ENCODE assay signal across 35 cellular contexts in genomic region chrX:128601706-128602105, GRCh38.
"Had no signal": no experiment of that assay in that cellular context is flagged by ENCODE, and none has a peak within 500 bp of the region (broad histone marks: within the 10 kb centered on the region; RNA-seq: fewer than 3 reads in every experiment).

No MANE protein-coding gene starts in this region.

- H3K27ac Mint-ChIP-seq: activated B cell treated with CpG ODN at 0.5 μM for 24 hours; activated CD4-positive, alpha-beta memory T cell treated with anti-CD3 and anti-CD28 coated beads for 36 hours; activated CD4-positive, alpha-beta T cell treated with anti-CD3 and anti-CD28 coated beads, Interleukin-2, amount 10 ng/mL, durations not matched to agents 24 days and 14 days; activated CD8-positive, alpha-beta T cell treated with anti-CD3 and anti-CD28 coated beads for 36 hours; activated naive CD4-positive, alpha-beta T cell treated with anti-CD3 and anti-CD28 coated beads for 36 hours; activated naive CD4-positive, alpha-beta T cell treated with anti-CD3 and anti-CD28 coated beads, Interleukin-2, amount 50 U/mL, for 72 hours; activated naive CD8-positive, alpha-beta T cell treated with anti-CD3 and anti-CD28 coated beads for 36 hours; activated T-cell treated with anti-CD3 and anti-CD28 coated beads, Interleukin-2, amount 50 U/mL, for 72 hours; activated T-helper 1 cell treated with anti-CD3 and anti-CD28 coated beads, Interleukin-12 subunit alpha, Interleukin-12 subunit beta, Interleukin-2, Interleukin-4 antibody, amounts not matched to agents 30 ng/mL and 10 ng/mL and 1 ng/mL, durations not matched to agents 14 hours and 24 hours and 36 hours; activated T-helper 17 cell treated with anti-CD3 and anti-CD28 coated beads, Interleukin-2, amount 50 U/mL, for 72 hours; brain; T-cell; T-helper 17 cell had no signal

- H3K4me1 ChIP-seq: adrenal gland had no signal

- H3K4me3 Mint-ChIP-seq: activated B cell treated with CpG ODN at 0.5 μM for 24 hours; activated CD4-positive, alpha-beta memory T cell treated with anti-CD3 and anti-CD28 coated beads for 36 hours; activated CD4-positive, alpha-beta T cell treated with anti-CD3 and anti-CD28 coated beads, Interleukin-2, amount 10 ng/mL, durations not matched to agents 24 days and 14 days; activated CD8-positive, alpha-beta T cell treated with anti-CD3 and anti-CD28 coated beads for 36 hours; activated naive CD4-positive, alpha-beta T cell treated with anti-CD3 and anti-CD28 coated beads for 36 hours; activated naive CD8-positive, alpha-beta T cell treated with anti-CD3 and anti-CD28 coated beads for 36 hours; activated T-cell treated with anti-CD3 and anti-CD28 coated beads, Interleukin-2, amount 50 U/mL, for 4 hours; activated T-cell treated with anti-CD3 and anti-CD28 coated beads, Interleukin-2, amount 50 U/mL, for 72 hours; activated T-helper 1 cell treated with anti-CD3 and anti-CD28 coated beads, Interleukin-12 subunit alpha, Interleukin-12 subunit beta, Interleukin-2, Interleukin-4 antibody, amounts not matched to agents 30 ng/mL and 10 ng/mL and 1 ng/mL, durations not matched to agents 14 hours and 24 hours and 36 hours; activated T-helper 17 cell treated with anti-CD3 and anti-CD28 coated beads, Interleukin-2, amount 50 U/mL, for 72 hours; brain; central memory CD8-positive, alpha-beta T cell; T-cell; T-helper 17 cell had no signal

- H3K27me3 Mint-ChIP-seq: activated B cell treated with CpG ODN at 0.5 μM for 24 hours; activated CD4-positive, alpha-beta memory T cell treated with anti-CD3 and anti-CD28 coated beads for 36 hours; activated CD4-positive, alpha-beta T cell treated with anti-CD3 and anti-CD28 coated beads, Interleukin-2, amount 10 ng/mL, durations not matched to agents 24 days and 14 days; activated CD8-positive, alpha-beta T cell treated with anti-CD3 and anti-CD28 coated beads for 36 hours; activated naive CD8-positive, alpha-beta T cell treated with anti-CD3 and anti-CD28 coated beads for 36 hours; activated T-helper 17 cell treated with anti-CD3 and anti-CD28 coated beads, Interleukin-2, amount 50 U/mL, for 72 hours; brain; central memory CD8-positive, alpha-beta T cell; T-helper 17 cell had no signal

- H3K9me3 Mint-ChIP-seq: activated B cell treated with CpG ODN at 0.5 μM for 24 hours; activated CD4-positive, alpha-beta memory T cell treated with anti-CD3 and anti-CD28 coated beads for 36 hours; activated CD4-positive, alpha-beta T cell treated with anti-CD3 and anti-CD28 coated beads, Interleukin-2, amount 10 ng/mL, durations not matched to agents 24 days and 14 days; activated CD8-positive, alpha-beta T cell treated with anti-CD3 and anti-CD28 coated beads for 36 hours; activated naive CD4-positive, alpha-beta T cell treated with anti-CD3 and anti-CD28 coated beads for 36 hours; activated naive CD8-positive, alpha-beta T cell treated with anti-CD3 and anti-CD28 coated beads for 36 hours; activated T-cell treated with anti-CD3 and anti-CD28 coated beads, Interleukin-2, amount 50 U/mL, for 4 hours; activated T-cell treated with anti-CD3 and anti-CD28 coated beads, Interleukin-2, amount 50 U/mL, for 72 hours; activated T-helper 1 cell treated with anti-CD3 and anti-CD28 coated beads, Interleukin-12 subunit alpha, Interleukin-12 subunit beta, Interleukin-2, Interleukin-4 antibody, amounts not matched to agents 30 ng/mL and 10 ng/mL and 1 ng/mL, durations not matched to agents 14 hours and 24 hours and 36 hours; activated T-helper 17 cell treated with anti-CD3 and anti-CD28 coated beads, Interleukin-2, amount 50 U/mL, for 72 hours; T-cell had no signal

- H3K27ac ChIP-seq: adrenal gland, cardiac muscle cell had no signal

- H3K9me3 ChIP-seq: adrenal gland had no signal

- ATAC-seq: activated CD8-positive, alpha-beta T cell treated with anti-CD3 and anti-CD28 coated beads for 36 hours; activated naive CD4-positive, alpha-beta T cell treated with anti-CD3 and anti-CD28 coated beads, Interleukin-2, amount 50 U/mL, for 72 hours; activated T-cell treated with anti-CD3 and anti-CD28 coated beads, Interleukin-2, amount 50 U/mL, for 4 hours; activated T-cell treated with anti-CD3 and anti-CD28 coated beads, Interleukin-2, amount 50 U/mL, for 72 hours; activated T-helper 17 cell treated with anti-CD3 and anti-CD28 coated beads, Interleukin-2, amount 50 U/mL, for 72 hours; T-cell; T-helper 17 cell had no signal

- H3K27me3 ChIP-seq: adrenal gland, cardiac muscle cell had no signal

- H3K36me3 ChIP-seq: adrenal gland, cardiac muscle cell had no signal

- H3K4me3 ChIP-seq: adrenal gland, cardiac muscle cell had no signal

- FAIRE-seq: bronchial epithelial cell, TTC549 had no signal

- H3K4me1 Mint-ChIP-seq: activated B cell treated with CpG ODN at 0.5 μM for 24 hours; activated CD4-positive, alpha-beta T cell treated with anti-CD3 and anti-CD28 coated beads, Interleukin-2, amount 10 ng/mL, durations not matched to agents 24 days and 14 days; activated naive CD8-positive, alpha-beta T cell treated with anti-CD3 and anti-CD28 coated beads for 36 hours; activated T-helper 17 cell treated with anti-CD3 and anti-CD28 coated beads, Interleukin-2, amount 50 U/mL, for 72 hours; brain; central memory CD8-positive, alpha-beta T cell; T-cell had no signal

- H3K36me3 Mint-ChIP-seq: activated CD4-positive, alpha-beta memory T cell treated with anti-CD3 and anti-CD28 coated beads for 36 hours; activated naive CD4-positive, alpha-beta T cell treated with anti-CD3 and anti-CD28 coated beads, Interleukin-2, amount 50 U/mL, for 72 hours; activated naive CD8-positive, alpha-beta T cell treated with anti-CD3 and anti-CD28 coated beads for 36 hours; brain; T-cell had no signal

- DNase-seq: activated B cell treated with CpG ODN at 0.5 μM for 24 hours; activated CD4-positive, alpha-beta memory T cell treated with anti-CD3 and anti-CD28 coated beads for 36 hours; activated CD4-positive, alpha-beta T cell treated with anti-CD3 and anti-CD28 coated beads for 4 hours; activated CD4-positive, alpha-beta T cell treated with anti-CD3 and anti-CD28 coated beads, Interleukin-2, amount 10 ng/mL, durations not matched to agents 24 days and 14 days; activated CD4-positive, alpha-beta T cell treated with anti-CD3 and anti-CD28 coated beads, Interleukin-2, amount 50 U/mL, for 1 hour; activated CD4-positive, alpha-beta T cell treated with anti-CD3 and anti-CD28 coated beads, Interleukin-2, amount 50 U/mL, for 4 hours; activated CD4-positive, CD25-positive, alpha-beta regulatory T cell treated with anti-CD3 and anti-CD28 coated beads, Interleukin-2, amount 50 U/mL, for 72 hours; activated CD8-positive, alpha-beta memory T cell treated with anti-CD3 and anti-CD28 coated beads, Interleukin-2, amount 50 U/mL, for 4 hours; activated CD8-positive, alpha-beta T cell treated with anti-CD3 and anti-CD28 coated beads for 36 hours; activated effector memory CD4-positive, alpha-beta T cell treated with anti-CD3 and anti-CD28 coated beads, Interleukin-2, amount 50 U/mL, for 16 hours; activated gamma-delta T cell treated with Interleukin-2 at 50 U/mL for 16 hours; activated naive CD4-positive, alpha-beta T cell; activated naive CD4-positive, alpha-beta T cell treated with anti-CD3 and anti-CD28 coated beads for 36 hours; activated naive CD4-positive, alpha-beta T cell treated with anti-CD3 and anti-CD28 coated beads, Interleukin-2, amount 50 U/mL, for 16 hours; activated naive CD8-positive, alpha-beta T cell treated with anti-CD3 and anti-CD28 coated beads for 36 hours; activated T-cell treated with anti-CD3 and anti-CD28 coated beads for 4 hours; activated T-cell treated with anti-CD3 and anti-CD28 coated beads, Interleukin-2, amount 50 U/mL, for 1 hour; activated T-cell treated with anti-CD3 and anti-CD28 coated beads, Interleukin-2, amount 50 U/mL, for 4 hours; activated T-cell treated with anti-CD3 and anti-CD28 coated beads, Interleukin-2, amount 50 U/mL, for 72 hours; adrenal gland; amniotic stem cell; aorta; caudate nucleus; cerebellar nuclear complex; T-cell; T-helper 17 cell; T-helper 9 cell had no signal
